In genomic region chr3:138935864-138936762, GRCh38 we compare ENCODE assay signal across 8 cellular contexts. TPM values are rescaled to one million over a fixed set of nuclear protein-coding genes. Genes with fewer than 3 reads are reported as not detected.
A peak's percentile ranks its signal among the peaks of the same experiment; 100 is the strongest.
DNase-seq lines count a peak whose midpoint lies in the region; ATAC-seq, FAIRE-seq and TF ChIP-seq lines count a peak whose summit lies in the region.

No MANE protein-coding gene starts in this region.

- H3K4me2 ChIP-seq in neuronal stem cell (ENCODE audit: insufficient read depth, low read length, poor library complexity, severe bottlenecking): peak overlapping the region; percentile 95

- peaks cover 2 to 9% of the 10 kb centered on the region in 2 donors for H3K9me3 ChIP-seq in neuronal stem cell (replicated peaks in 1 of 2; ENCODE audit: control insufficient read depth in 2 of 2, insufficient read depth in 1 of 2, low read depth in 1 of 2, low read length in 2 of 2)
- H3K9me3 ChIP-seq in suprapubic skin: no peaks in the 10 kb centered on the region

- DNase-seq in RCC 7860 (ENCODE audit: low spot score) (peak; percentile 13), foreskin melanocyte (peak; percentile 45), neuronal stem cell (ENCODE audit: low spot score) (peak; percentile 72), suprapubic skin (ENCODE audit: low spot score in 2 of 2) (peak in 1 of 2 donors; percentile 79)
- peak; percentile 56 for DNase-seq in activated T-helper 9 cell treated with anti-CD3 and anti-CD28 coated beads, Interleukin-2, amount 50 U/mL, for 16 hours (ENCODE audit: low read depth)

- H3K27ac ChIP-seq in ACC112 (ENCODE audit: low read depth, low read length) (no peak overlapping the region), neuronal stem cell (replicated peaks; ENCODE audit: low read length) (no peak overlapping the region), suprapubic skin (no peak overlapping the region)

- TF ChIP-seq EP300 in suprapubic skin (IDR thresholded peaks at IDR 0.05): no peak

- H2AK5ac ChIP-seq in neuronal stem cell (ENCODE audit: low read depth, low read length): no peak overlapping the region

- peak overlapping the region; percentile 54 for H3K9ac ChIP-seq in neuronal stem cell (ENCODE audit: low read depth, low read length, poor library complexity)

- peak; percentile 77 for ATAC-seq in GM18498 (IDR thresholded peaks at IDR 0.05; ENCODE audit: unreplicated experiment)
- peak; percentile 73 for ATAC-seq in HG03196 (IDR thresholded peaks at IDR 0.05; ENCODE audit: unreplicated experiment)

- no peak overlapping the region for H4K8ac ChIP-seq in neuronal stem cell (ENCODE audit: low read depth, low read length)

- no peak overlapping the region for H2BK5ac ChIP-seq in neuronal stem cell (ENCODE audit: low read length)

- H3K79me2 ChIP-seq in ACC112 (ENCODE audit: control insufficient read depth, insufficient read depth, low read length, unreplicated experiment): no peaks in the 10 kb centered on the region

- H3K23ac ChIP-seq in neuronal stem cell (ENCODE audit: low read depth, low read length, poor library complexity): peak overlapping the region; percentile 81

- no peak for TF ChIP-seq POLR2A in suprapubic skin (IDR thresholded peaks at IDR 0.05)

- no peak for FAIRE-seq in RCC 7860 (lab: Jason Lieb, UNC)

- no peak overlapping the region for H3K14ac ChIP-seq in neuronal stem cell (ENCODE audit: low read length)

- H2AFZ ChIP-seq in ACC112 (ENCODE audit: low read length, unreplicated experiment) (peak overlapping the region; percentile 79), neuronal stem cell (ENCODE audit: low read length) (peak overlapping the region; percentile 98)

- H3K4me3 ChIP-seq in ACC112 (ENCODE audit: low read depth, low read length) (peak overlapping the region; percentile 74), neuronal stem cell (ENCODE audit: low read length in 2 of 2) (peak overlapping the region; percentile 47 to 53), suprapubic skin (peak overlapping the region; percentile 39)

- no peak overlapping the region for H2BK15ac ChIP-seq in neuronal stem cell (ENCODE audit: low read length)

- H2BK12ac ChIP-seq in neuronal stem cell (ENCODE audit: low read length): no peak overlapping the region

- H3K4me1 ChIP-seq in ACC112 (ENCODE audit: control insufficient read depth, insufficient read depth, low read length, unreplicated experiment) (peaks cover 16% of the 10 kb centered on the region), neuronal stem cell (ENCODE audit: control insufficient read depth in 2 of 2, insufficient read depth in 1 of 2, low read depth in 1 of 2, low read length in 2 of 2) (peaks cover 11 to 21% of the 10 kb centered on the region in 2 donors), suprapubic skin (peaks cover 45% of the 10 kb centered on the region)

- H3K18ac ChIP-seq in neuronal stem cell (ENCODE audit: low read length): peak overlapping the region; percentile 69

- H3K79me1 ChIP-seq in neuronal stem cell (ENCODE audit: low read depth, low read length): no peaks in the 10 kb centered on the region

- WGBS in neuronal stem cell (ENCODE audit: extremely low coverage in 2 of 2, insufficient read length in 2 of 2, insufficient replicate concordance in 1 of 2), 2 donors: no CpG with 5 or more reads among the region's 60 CpGs
- 12% methylated on average over 37 of the region's 60 CpGs for WGBS in suprapubic skin

- no peak overlapping the region for H3K4ac ChIP-seq in neuronal stem cell (ENCODE audit: low read length)

- peak; percentile 66 to 98 for TF ChIP-seq CTCF in suprapubic skin (IDR thresholded peaks at IDR 0.05)

- H2BK120ac ChIP-seq in neuronal stem cell (ENCODE audit: low read depth, low read length): no peak overlapping the region

- H3K36me3 ChIP-seq in ACC112 (ENCODE audit: insufficient read depth, low read length) (no peaks in the 10 kb centered on the region), neuronal stem cell (replicated peaks in 1 of 2; ENCODE audit: control insufficient read depth in 2 of 2, insufficient read depth in 2 of 2, low read length in 2 of 2) (no peaks in the 10 kb centered on the region), suprapubic skin (no peaks in the 10 kb centered on the region)

- H3K27me3 ChIP-seq in ACC112 (ENCODE audit: insufficient read depth, low read length) (peaks cover 67% of the 10 kb centered on the region), neuronal stem cell (ENCODE audit: control insufficient read depth in 3 of 3, insufficient read depth in 3 of 3, low read depth in 1 of 3, low read length in 3 of 3) (peaks cover 36 to 80% (median 59%) of the 10 kb centered on the region in 3 experiments), suprapubic skin (peaks cover 57% of the 10 kb centered on the region)

- H4K91ac ChIP-seq in neuronal stem cell (ENCODE audit: low read depth, low read length, poor library complexity): no peak overlapping the region

RNA-seq across cellular contexts. Expression of gene FOXL2, which starts 10.8 kb away (rescaled TPM):
- 0.04 TPM for polyA plus RNA-seq in neuronal stem cell (2013, experiment 1 of 2)
- polyA plus RNA-seq in neuronal stem cell (2013, experiment 2 of 2): 0.04 TPM
- total RNA-seq in suprapubic skin: under 1 TPM in 1 of 4 donors, not detected in 3; 0.30 TPM

RNA-seq across cellular contexts. Expression of gene FOXL2NB, which starts 10.9 kb away (rescaled TPM):
- 0.01 TPM for polyA plus RNA-seq in neuronal stem cell (2013, experiment 1 of 2)
- not detected for polyA plus RNA-seq in neuronal stem cell (2013, experiment 2 of 2)
- under 1 TPM in 1 of 4 donors, not detected in 3; 0.26 TPM for total RNA-seq in suprapubic skin
